In the genomic region with DNA sequence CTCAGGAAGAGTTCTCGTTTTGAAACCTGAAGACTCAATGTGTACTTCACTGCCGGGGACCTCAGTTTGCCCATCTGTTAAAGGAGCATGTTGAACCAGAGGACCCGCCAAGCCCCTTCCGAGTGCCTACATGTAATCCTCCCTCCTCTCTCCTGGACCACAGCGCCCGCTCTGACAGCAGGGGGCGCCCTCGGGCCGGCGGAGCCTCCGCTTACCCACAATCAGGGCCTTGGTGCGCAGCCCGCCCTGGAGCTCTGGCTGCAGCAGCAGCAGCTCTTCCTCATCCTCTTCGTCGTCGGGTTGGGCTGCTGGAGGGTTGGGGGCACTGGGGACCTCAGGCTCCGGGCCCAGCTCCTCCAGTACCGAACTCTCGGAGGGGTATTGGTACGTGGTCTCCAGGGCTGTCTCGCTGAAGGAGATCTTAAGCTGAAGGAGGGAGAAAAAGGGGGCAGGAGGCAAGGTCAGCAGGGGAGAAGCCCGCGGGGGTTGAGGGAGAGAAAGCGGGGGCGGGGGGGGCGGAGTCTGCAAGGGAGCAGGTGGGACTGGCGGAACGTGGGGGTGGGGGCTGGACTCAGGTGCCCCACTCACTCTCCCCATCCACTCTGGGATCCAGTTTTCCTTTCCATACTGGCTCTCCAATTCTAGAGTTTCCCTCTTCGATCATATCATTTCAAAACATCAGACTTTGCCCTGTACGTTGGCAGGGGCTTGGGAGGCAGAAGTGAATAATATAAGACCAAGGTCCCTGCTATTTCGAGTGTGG, we compare ENCODE assay signal across 1 cellular context.
A peak's percentile ranks its signal among the peaks of the same experiment; 100 is the strongest.
TF ChIP-seq lines count a peak whose summit lies in the region.

No MANE protein-coding gene starts in this region.

TF ChIP-seq in HepG2, 621 proteins besides CTCF, POLR2A, EP300 and RAD21 (continued from another document and continues in another):
- TF ChIP-seq, protein P1, sequence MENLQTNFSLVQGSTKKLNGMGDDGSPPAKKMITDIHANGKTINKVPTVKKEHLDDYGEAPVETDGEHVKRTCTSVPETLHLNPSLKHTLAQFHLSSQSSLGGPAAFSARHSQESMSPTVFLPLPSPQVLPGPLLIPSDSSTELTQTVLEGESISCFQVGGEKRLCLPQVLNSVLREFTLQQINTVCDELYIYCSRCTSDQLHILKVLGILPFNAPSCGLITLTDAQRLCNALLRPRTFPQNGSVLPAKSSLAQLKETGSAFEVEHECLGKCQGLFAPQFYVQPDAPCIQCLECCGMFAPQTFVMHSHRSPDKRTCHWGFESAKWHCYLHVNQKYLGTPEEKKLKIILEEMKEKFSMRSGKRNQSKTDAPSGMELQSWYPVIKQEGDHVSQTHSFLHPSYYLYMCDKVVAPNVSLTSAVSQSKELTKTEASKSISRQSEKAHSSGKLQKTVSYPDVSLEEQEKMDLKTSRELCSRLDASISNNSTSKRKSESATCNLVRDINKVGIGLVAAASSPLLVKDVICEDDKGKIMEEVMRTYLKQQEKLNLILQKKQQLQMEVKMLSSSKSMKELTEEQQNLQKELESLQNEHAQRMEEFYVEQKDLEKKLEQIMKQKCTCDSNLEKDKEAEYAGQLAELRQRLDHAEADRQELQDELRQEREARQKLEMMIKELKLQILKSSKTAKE (CRISPR knock-in tag; IDR thresholded peaks at IDR 0.05; ENCODE audit: borderline replicate concordance), result no peak
- 0 out of 2 replicates have a peak, but pooled peaks have one; percentile 70 for TF ChIP-seq ZKSCAN5 (CRISPR knock-in tag; IDR thresholded peaks at IDR 0.05)
- TF ChIP-seq PHF8 (CRISPR knock-in tag; IDR thresholded peaks at IDR 0.05), result peak; percentile 64
- peak; percentile 62 for TF ChIP-seq JARID2 (CRISPR knock-in tag; IDR thresholded peaks at IDR 0.05; ENCODE audit: insufficient replicate concordance)
- TF ChIP-seq, protein P2, sequence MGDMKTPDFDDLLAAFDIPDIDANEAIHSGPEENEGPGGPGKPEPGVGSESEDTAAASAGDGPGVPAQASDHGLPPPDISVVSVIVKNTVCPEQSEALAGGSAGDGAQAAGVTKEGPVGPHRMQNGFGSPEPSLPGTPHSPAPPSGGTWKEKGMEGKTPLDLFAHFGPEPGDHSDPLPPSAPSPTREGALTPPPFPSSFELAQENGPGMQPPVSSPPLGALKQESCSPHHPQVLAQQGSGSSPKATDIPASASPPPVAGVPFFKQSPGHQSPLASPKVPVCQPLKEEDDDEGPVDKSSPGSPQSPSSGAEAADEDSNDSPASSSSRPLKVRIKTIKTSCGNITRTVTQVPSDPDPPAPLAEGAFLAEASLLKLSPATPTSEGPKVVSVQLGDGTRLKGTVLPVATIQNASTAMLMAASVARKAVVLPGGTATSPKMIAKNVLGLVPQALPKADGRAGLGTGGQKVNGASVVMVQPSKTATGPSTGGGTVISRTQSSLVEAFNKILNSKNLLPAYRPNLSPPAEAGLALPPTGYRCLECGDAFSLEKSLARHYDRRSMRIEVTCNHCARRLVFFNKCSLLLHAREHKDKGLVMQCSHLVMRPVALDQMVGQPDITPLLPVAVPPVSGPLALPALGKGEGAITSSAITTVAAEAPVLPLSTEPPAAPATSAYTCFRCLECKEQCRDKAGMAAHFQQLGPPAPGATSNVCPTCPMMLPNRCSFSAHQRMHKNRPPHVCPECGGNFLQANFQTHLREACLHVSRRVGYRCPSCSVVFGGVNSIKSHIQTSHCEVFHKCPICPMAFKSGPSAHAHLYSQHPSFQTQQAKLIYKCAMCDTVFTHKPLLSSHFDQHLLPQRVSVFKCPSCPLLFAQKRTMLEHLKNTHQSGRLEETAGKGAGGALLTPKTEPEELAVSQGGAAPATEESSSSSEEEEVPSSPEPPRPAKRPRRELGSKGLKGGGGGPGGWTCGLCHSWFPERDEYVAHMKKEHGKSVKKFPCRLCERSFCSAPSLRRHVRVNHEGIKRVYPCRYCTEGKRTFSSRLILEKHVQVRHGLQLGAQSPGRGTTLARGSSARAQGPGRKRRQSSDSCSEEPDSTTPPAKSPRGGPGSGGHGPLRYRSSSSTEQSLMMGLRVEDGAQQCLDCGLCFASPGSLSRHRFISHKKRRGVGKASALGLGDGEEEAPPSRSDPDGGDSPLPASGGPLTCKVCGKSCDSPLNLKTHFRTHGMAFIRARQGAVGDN (CRISPR knock-in tag; IDR thresholded peaks at IDR 0.05), result peak; percentile 94
- peak; percentile 35 for TF ChIP-seq MED8 (CRISPR knock-in tag; IDR thresholded peaks at IDR 0.05; ENCODE audit: insufficient replicate concordance)
- TF ChIP-seq, protein P3, sequence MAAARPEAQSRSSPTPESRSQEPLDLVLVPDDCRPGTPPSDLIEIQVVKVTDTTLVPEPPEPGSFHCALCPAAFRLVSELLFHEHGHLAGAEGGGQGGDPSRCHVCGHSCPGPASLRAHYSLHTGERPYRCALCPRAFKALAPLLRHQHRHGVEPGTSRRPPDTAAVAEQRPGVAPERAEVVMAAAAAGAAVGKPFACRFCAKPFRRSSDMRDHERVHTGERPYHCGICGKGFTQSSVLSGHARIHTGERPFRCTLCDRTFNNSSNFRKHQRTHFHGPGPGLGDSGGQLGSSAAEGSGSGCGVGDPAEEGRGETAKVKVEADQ (CRISPR knock-in tag; IDR thresholded peaks at IDR 0.05; ENCODE audit: borderline replicate concordance), result peak; percentile 86
- TF ChIP-seq ZZZ3 (CRISPR knock-in tag; IDR thresholded peaks at IDR 0.05; ENCODE audit: borderline replicate concordance), result no peak
- TF ChIP-seq RORA (CRISPR knock-in tag; IDR thresholded peaks at IDR 0.05), result no peak
- TF ChIP-seq JDP2 (CRISPR knock-in tag; IDR thresholded peaks at IDR 0.05; ENCODE audit: borderline replicate concordance), result no peak
- TF ChIP-seq HNRNPL (IDR thresholded peaks at IDR 0.05; ENCODE audit: low read depth, low read length), result no peak
- no peak for TF ChIP-seq ZNF180 (CRISPR knock-in tag; IDR thresholded peaks at IDR 0.05; ENCODE audit: borderline replicate concordance, low read depth)
- TF ChIP-seq GTF3A (CRISPR knock-in tag; conservative IDR thresholded peaks at IDR 0.05), result no peak
- TF ChIP-seq, protein P4, sequence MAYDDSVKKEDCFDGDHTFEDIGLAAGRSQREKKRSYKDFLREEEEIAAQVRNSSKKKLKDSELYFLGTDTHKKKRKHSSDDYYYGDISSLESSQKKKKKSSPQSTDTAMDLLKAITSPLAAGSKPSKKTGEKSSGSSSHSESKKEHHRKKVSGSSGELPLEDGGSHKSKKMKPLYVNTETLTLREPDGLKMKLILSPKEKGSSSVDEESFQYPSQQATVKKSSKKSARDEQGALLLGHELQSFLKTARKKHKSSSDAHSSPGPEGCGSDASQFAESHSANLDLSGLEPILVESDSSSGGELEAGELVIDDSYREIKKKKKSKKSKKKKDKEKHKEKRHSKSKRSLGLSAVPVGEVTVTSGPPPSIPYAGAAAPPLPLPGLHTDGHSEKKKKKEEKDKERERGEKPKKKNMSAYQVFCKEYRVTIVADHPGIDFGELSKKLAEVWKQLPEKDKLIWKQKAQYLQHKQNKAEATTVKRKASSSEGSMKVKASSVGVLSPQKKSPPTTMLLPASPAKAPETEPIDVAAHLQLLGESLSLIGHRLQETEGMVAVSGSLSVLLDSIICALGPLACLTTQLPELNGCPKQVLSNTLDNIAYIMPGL (CRISPR knock-in tag; IDR thresholded peaks at IDR 0.05; ENCODE audit: borderline replicate concordance in 1 of 2, low read depth in 1 of 2), result peak; percentile 92 to 96
- TF ChIP-seq CBFB (CRISPR knock-in tag; IDR thresholded peaks at IDR 0.05), result peak; percentile 85; the same call in 1 of the 2 replicates
- no peak for TF ChIP-seq RFXAP (CRISPR knock-in tag; IDR thresholded peaks at IDR 0.05; ENCODE audit: borderline replicate concordance)
- peak; percentile 83 for TF ChIP-seq SALL1 (CRISPR knock-in tag; IDR thresholded peaks at IDR 0.05)
- TF ChIP-seq HIVEP1 (CRISPR knock-in tag; IDR thresholded peaks at IDR 0.05), result peak; percentile 88; the same call in 1 of the 2 replicates
- TF ChIP-seq ZNF451 (CRISPR knock-in tag; IDR thresholded peaks at IDR 0.05), result peak; percentile 64; the same call in 1 of the 2 replicates
- TF ChIP-seq ZNF605 (CRISPR knock-in tag; IDR thresholded peaks at IDR 0.05), result no peak; the same call in 1 of the 2 replicates
- TF ChIP-seq GLI4 (CRISPR knock-in tag; IDR thresholded peaks at IDR 0.05; ENCODE audit: borderline replicate concordance), result no peak
- TF ChIP-seq, protein P5, sequence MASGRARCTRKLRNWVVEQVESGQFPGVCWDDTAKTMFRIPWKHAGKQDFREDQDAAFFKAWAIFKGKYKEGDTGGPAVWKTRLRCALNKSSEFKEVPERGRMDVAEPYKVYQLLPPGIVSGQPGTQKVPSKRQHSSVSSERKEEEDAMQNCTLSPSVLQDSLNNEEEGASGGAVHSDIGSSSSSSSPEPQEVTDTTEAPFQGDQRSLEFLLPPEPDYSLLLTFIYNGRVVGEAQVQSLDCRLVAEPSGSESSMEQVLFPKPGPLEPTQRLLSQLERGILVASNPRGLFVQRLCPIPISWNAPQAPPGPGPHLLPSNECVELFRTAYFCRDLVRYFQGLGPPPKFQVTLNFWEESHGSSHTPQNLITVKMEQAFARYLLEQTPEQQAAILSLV (CRISPR knock-in tag; IDR thresholded peaks at IDR 0.05; ENCODE audit: borderline replicate concordance), result peak; percentile 59; the same call in 1 of the 2 replicates
- peak; percentile 56 for TF ChIP-seq HOXA3 (CRISPR knock-in tag; IDR thresholded peaks at IDR 0.05)
- peak; percentile 48; the same call in 1 of the 2 replicates for TF ChIP-seq BCL6 (CRISPR knock-in tag; IDR thresholded peaks at IDR 0.05)
- no peak for TF ChIP-seq ZNF589 (CRISPR knock-in tag; conservative IDR thresholded peaks at IDR 0.05)
- TF ChIP-seq TEAD2 (CRISPR knock-in tag; IDR thresholded peaks at IDR 0.05), result no peak
- TF ChIP-seq, protein P6, sequence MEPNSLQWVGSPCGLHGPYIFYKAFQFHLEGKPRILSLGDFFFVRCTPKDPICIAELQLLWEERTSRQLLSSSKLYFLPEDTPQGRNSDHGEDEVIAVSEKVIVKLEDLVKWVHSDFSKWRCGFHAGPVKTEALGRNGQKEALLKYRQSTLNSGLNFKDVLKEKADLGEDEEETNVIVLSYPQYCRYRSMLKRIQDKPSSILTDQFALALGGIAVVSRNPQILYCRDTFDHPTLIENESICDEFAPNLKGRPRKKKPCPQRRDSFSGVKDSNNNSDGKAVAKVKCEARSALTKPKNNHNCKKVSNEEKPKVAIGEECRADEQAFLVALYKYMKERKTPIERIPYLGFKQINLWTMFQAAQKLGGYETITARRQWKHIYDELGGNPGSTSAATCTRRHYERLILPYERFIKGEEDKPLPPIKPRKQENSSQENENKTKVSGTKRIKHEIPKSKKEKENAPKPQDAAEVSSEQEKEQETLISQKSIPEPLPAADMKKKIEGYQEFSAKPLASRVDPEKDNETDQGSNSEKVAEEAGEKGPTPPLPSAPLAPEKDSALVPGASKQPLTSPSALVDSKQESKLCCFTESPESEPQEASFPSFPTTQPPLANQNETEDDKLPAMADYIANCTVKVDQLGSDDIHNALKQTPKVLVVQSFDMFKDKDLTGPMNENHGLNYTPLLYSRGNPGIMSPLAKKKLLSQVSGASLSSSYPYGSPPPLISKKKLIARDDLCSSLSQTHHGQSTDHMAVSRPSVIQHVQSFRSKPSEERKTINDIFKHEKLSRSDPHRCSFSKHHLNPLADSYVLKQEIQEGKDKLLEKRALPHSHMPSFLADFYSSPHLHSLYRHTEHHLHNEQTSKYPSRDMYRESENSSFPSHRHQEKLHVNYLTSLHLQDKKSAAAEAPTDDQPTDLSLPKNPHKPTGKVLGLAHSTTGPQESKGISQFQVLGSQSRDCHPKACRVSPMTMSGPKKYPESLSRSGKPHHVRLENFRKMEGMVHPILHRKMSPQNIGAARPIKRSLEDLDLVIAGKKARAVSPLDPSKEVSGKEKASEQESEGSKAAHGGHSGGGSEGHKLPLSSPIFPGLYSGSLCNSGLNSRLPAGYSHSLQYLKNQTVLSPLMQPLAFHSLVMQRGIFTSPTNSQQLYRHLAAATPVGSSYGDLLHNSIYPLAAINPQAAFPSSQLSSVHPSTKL (CRISPR knock-in tag; IDR thresholded peaks at IDR 0.05), result peak; percentile 67
- TF ChIP-seq CREB1 (IDR thresholded peaks at IDR 0.05), result no peak
- no peak for TF ChIP-seq CREB1 (CRISPR knock-in tag; IDR thresholded peaks at IDR 0.05)
- no peak for TF ChIP-seq ZSCAN22 (CRISPR knock-in tag; IDR thresholded peaks at IDR 0.05)
- TF ChIP-seq ZNF230 (CRISPR knock-in tag; IDR thresholded peaks at IDR 0.05), result no peak
- TF ChIP-seq, protein P7, sequence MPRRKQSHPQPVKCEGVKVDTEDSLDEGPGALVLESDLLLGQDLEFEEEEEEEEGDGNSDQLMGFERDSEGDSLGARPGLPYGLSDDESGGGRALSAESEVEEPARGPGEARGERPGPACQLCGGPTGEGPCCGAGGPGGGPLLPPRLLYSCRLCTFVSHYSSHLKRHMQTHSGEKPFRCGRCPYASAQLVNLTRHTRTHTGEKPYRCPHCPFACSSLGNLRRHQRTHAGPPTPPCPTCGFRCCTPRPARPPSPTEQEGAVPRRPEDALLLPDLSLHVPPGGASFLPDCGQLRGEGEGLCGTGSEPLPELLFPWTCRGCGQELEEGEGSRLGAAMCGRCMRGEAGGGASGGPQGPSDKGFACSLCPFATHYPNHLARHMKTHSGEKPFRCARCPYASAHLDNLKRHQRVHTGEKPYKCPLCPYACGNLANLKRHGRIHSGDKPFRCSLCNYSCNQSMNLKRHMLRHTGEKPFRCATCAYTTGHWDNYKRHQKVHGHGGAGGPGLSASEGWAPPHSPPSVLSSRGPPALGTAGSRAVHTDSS (CRISPR knock-in tag; conservative IDR thresholded peaks at IDR 0.05), result no peak
- TF ChIP-seq ZNF12 (CRISPR knock-in tag; IDR thresholded peaks at IDR 0.05), result peak; percentile 54; the same call in 1 of the 2 replicates
- no peak for TF ChIP-seq MAFK (conservative IDR thresholded peaks at IDR 0.05 in 1 of 2, IDR thresholded peaks at IDR 0.05 in 1 of 2; ENCODE audit: low read length in 2 of 2)
- TF ChIP-seq NFYC (CRISPR knock-in tag; IDR thresholded peaks at IDR 0.05), result no peak; the same call in 1 of the 2 replicates
- TF ChIP-seq HOXA5 (CRISPR knock-in tag; IDR thresholded peaks at IDR 0.05), result 0 out of 2 replicates have a peak, but pooled peaks have one; percentile 55
- 0 out of 2 replicates have a peak, but pooled peaks have one; percentile 51 for TF ChIP-seq SIX4 (CRISPR knock-in tag; IDR thresholded peaks at IDR 0.05)
- no peak for TF ChIP-seq ZNF616 (CRISPR knock-in tag; IDR thresholded peaks at IDR 0.05; ENCODE audit: low read depth)
- peak; percentile 90 for TF ChIP-seq ZBTB20 (CRISPR knock-in tag; IDR thresholded peaks at IDR 0.05; ENCODE audit: borderline replicate concordance, low read depth)
- no peak for TF ChIP-seq PLRG1 (conservative IDR thresholded peaks at IDR 0.05)
- TF ChIP-seq FLYWCH1 (CRISPR knock-in tag; IDR thresholded peaks at IDR 0.05), result no peak
- no peak for TF ChIP-seq ZNF232 (CRISPR knock-in tag; IDR thresholded peaks at IDR 0.05; ENCODE audit: borderline replicate concordance)
- TF ChIP-seq RBAK (CRISPR knock-in tag; IDR thresholded peaks at IDR 0.05), result no peak
- TF ChIP-seq FOXP1 (IDR thresholded peaks at IDR 0.05), result no peak
- no peak for TF ChIP-seq FOXP1 (CRISPR knock-in tag; IDR thresholded peaks at IDR 0.05)
- no peak for TF ChIP-seq ZBTB1 (CRISPR knock-in tag; IDR thresholded peaks at IDR 0.05; ENCODE audit: borderline replicate concordance)
- no peak for TF ChIP-seq KLF13 (CRISPR knock-in tag; IDR thresholded peaks at IDR 0.05)
- no peak for TF ChIP-seq NBN (conservative IDR thresholded peaks at IDR 0.05)
- no peak for TF ChIP-seq ZNF343 (CRISPR knock-in tag; IDR thresholded peaks at IDR 0.05)
